Comparison of ENCODE assay signal across 34 cellular contexts in the genomic region with DNA sequence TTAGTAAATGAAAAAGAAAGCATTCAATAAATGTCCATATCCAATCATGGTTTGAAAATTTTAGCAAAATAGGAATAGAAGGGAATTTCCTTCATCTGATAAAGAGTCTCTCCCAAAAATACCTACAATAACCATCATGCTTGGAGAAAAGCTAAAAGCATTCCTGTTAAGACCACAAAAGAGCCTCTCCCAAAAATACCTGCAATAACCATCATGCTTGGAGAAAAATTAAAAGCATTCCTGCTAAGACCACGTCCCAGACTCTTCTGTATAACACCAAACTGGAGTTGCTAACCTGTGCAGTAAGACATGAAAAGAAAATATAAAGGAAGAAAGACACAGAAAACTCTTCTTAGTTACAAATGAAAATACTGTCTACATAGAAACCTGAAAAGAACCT.
"Had no signal": no experiment of that assay in that cellular context is flagged by ENCODE, and none has a peak within 500 bp of the region (broad histone marks: within the 10 kb centered on the region; RNA-seq: fewer than 3 reads in every experiment).

No MANE protein-coding gene starts in this region.

- H3K9ac ChIP-seq: KMS-11 had no signal

- H3K36me3 ChIP-seq: MG63 had no signal

- H3K4me3 ChIP-seq: MG63 had no signal

- H3K27me3 ChIP-seq: MG63 had no signal

- DNase-seq: Karpas-422, Kasumi-1, KG1, MG63, MM.1S, MV-4-11, NCI-H1048, NCI-H1092, NCI-H1092 treated with DMSO at 0.1 percent for 48 hours, NCI-H1105, NCI-H1105 treated with DMSO at 0.1 percent for 48 hours, NCI-H1417, NCI-H1417 treated with DMSO at 0.1 percent for 48 hours, NCI-H1436, NCI-H1436 treated with DMSO at 0.1 percent for 48 hours, NCI-H146, NCI-H1694, NCI-H1694 treated with DMSO at 0.1 percent for 48 hours, NCI-H187, NCI-H187 treated with DMSO at 0.1 percent for 48 hours, NCI-H1930, NCI-H2029, NCI-H2029 treated with DMSO at 0.1 percent for 48 hours, NCI-H2081, NCI-H2081 treated with DMSO at 0.1 percent for 48 hours, NCI-H2107, NCI-H2171, NCI-H2171 treated with DMSO at 0.1 percent for 48 hours, NCI-H2227 treated with DMSO at 0.1 percent for 48 hours, NCI-H226, NCI-H345, NCI-H446, NCI-H446 treated with DMSO at 0.1 percent for 48 hours had no signal

- H3K4me2 ChIP-seq: KMS-11 had no signal

- H3K27ac ChIP-seq: KMS-11 had no signal
